ENCODE assay signal across 36 cellular contexts in genomic region chr11:128926437-128927107, GRCh38. TPM values are rescaled to one million over a fixed set of nuclear protein-coding genes. Genes with fewer than 3 reads are reported as not detected.
"Had no signal": no experiment of that assay in that cellular context is flagged by ENCODE, and none has a peak within 500 bp of the region (broad histone marks: within the 10 kb centered on the region; RNA-seq: fewer than 3 reads in every experiment).

No MANE protein-coding gene starts in this region.

- H3K9me3 ChIP-seq: body of pancreas, colonic mucosa, heart right ventricle, left ventricle myocardium inferior, psoas muscle, sigmoid colon, uterus had no signal

- H3K9me3 Mint-ChIP-seq: activated naive CD4-positive, alpha-beta T cell treated with anti-CD3 and anti-CD28 coated beads, Interleukin-2, amount 50 U/mL, for 24 hours; activated naive CD8-positive, alpha-beta T cell treated with anti-CD3 and anti-CD28 coated beads, Interleukin-2, amount 50 U/mL, for 24 hours; activated T-helper 2 cell treated with anti-CD3 and anti-CD28 coated beads, Interferon-gamma antibody, Interleukin-2, Interleukin-4, amounts not matched to agents 10 μg/mL and 5 μg/mL and 100 μg/mL, durations not matched to agents 14 hours and 24 hours and 36 hours; nephron; stimulated activated memory B cell treated with anti-CD40 and anti-IgM and Interleukin-4, amounts not matched to agents 10 μg/mL and 1 μg/mL and 100 μg/mL, for 72 hours; stimulated activated naive CD8-positive, alpha-beta T cell treated with anti-CD3 and anti-CD28 coated beads, Interleukin-15, amount 100 ng/mL, for 72 hours; type B pancreatic cell had no signal

- H3K4me3 Mint-ChIP-seq: activated CD8-positive, alpha-beta memory T cell treated with anti-CD3 and anti-CD28 coated beads, Interleukin-2, amount 10 ng/mL, durations not matched to agents 7 days and 5 days; activated CD8-positive, alpha-beta T cell treated with anti-CD3 and anti-CD28 coated beads, Interleukin-2, amount 10 ng/mL, durations not matched to agents 7 days and 5 days; activated naive CD4-positive, alpha-beta T cell treated with anti-CD3 and anti-CD28 coated beads, Interleukin-2, amount 50 U/mL, for 24 hours; activated naive CD8-positive, alpha-beta T cell treated with anti-CD3 and anti-CD28 coated beads, Interleukin-2, amount 50 U/mL, for 24 hours; nephron; stimulated activated memory B cell treated with anti-CD40 and anti-IgM and Interleukin-4, amounts not matched to agents 10 μg/mL and 1 μg/mL and 100 μg/mL, for 72 hours; stimulated activated naive CD8-positive, alpha-beta T cell treated with anti-CD3 and anti-CD28 coated beads, Interleukin-15, amount 100 ng/mL, for 72 hours; T-helper 17 cell; type B pancreatic cell had no signal

- H3K79me2 ChIP-seq: parathyroid adenoma had no signal

- H3K27me3 ChIP-seq: body of pancreas, colonic mucosa, sigmoid colon, uterus had no signal

- H3K36me3 ChIP-seq: colonic mucosa, heart right ventricle, left ventricle myocardium inferior, sigmoid colon, uterus had no signal

- H3K27me3 Mint-ChIP-seq: activated naive CD4-positive, alpha-beta T cell treated with anti-CD3 and anti-CD28 coated beads, Interleukin-2, amount 50 U/mL, for 24 hours; stimulated activated naive CD8-positive, alpha-beta T cell treated with anti-CD3 and anti-CD28 coated beads, Interleukin-15, amount 100 ng/mL, for 72 hours had no signal

- H3K27ac ChIP-seq: body of pancreas, colonic mucosa, heart right ventricle, left ventricle myocardium inferior, parathyroid adenoma, psoas muscle, sigmoid colon, uterus had no signal

- H3K4me3 ChIP-seq: body of pancreas, colonic mucosa, heart right ventricle, left ventricle myocardium inferior, lung, psoas muscle, sigmoid colon, uterus had no signal

- ATAC-seq: activated CD8-positive, alpha-beta memory T cell treated with anti-CD3 and anti-CD28 coated beads, Interleukin-2, amount 10 ng/mL, durations not matched to agents 7 days and 5 days; activated CD8-positive, alpha-beta T cell treated with anti-CD3 and anti-CD28 coated beads, Interleukin-2, amount 10 ng/mL, durations not matched to agents 7 days and 5 days; activated naive CD8-positive, alpha-beta T cell treated with anti-CD3 and anti-CD28 coated beads, Interleukin-2, amount 50 U/mL, for 24 hours; body of pancreas; heart right ventricle; psoas muscle; stimulated activated memory B cell treated with anti-CD40 and anti-IgM and Interleukin-4, amounts not matched to agents 10 μg/mL and 1 μg/mL and 100 μg/mL, for 72 hours; stimulated activated naive CD8-positive, alpha-beta T cell treated with anti-CD3 and anti-CD28 coated beads, Interleukin-15, amount 100 ng/mL, for 72 hours; T-helper 17 cell had no signal

- H3K9ac ChIP-seq: parathyroid adenoma had no signal

- DNase-seq: activated CD4-positive, alpha-beta T cell treated with anti-CD3 and anti-CD28 coated beads for 1 hour; activated CD4-positive, alpha-beta T cell treated with anti-CD3 and anti-CD28 coated beads, Interleukin-2, amount 50 U/mL, for 1 hour; activated CD8-positive, alpha-beta memory T cell treated with anti-CD3 and anti-CD28 coated beads, Interleukin-2, amount 10 ng/mL, durations not matched to agents 7 days and 5 days; activated CD8-positive, alpha-beta T cell treated with anti-CD3 and anti-CD28 coated beads, Interleukin-2, amount 10 ng/mL, durations not matched to agents 7 days and 5 days; activated naive CD8-positive, alpha-beta T cell treated with anti-CD3 and anti-CD28 coated beads, Interleukin-2, amount 50 U/mL, for 24 hours; activated T-cell treated with anti-CD3 and anti-CD28 coated beads, Interleukin-2, amount 50 U/mL, for 48 hours; anterior cingulate cortex; body of pancreas; colonic mucosa; effector memory CD4-positive, alpha-beta T cell; heart right ventricle; left ventricle myocardium inferior; mesendoderm; nucleus accumbens; psoas muscle; sigmoid colon; small intestine; stimulated activated CD4-positive, alpha-beta T cell treated with anti-CD3 and anti-CD28 coated beads, Interleukin-1b, Interleukin-23, amount 100 ng/mL, for 48 hours; stimulated activated CD4-positive, alpha-beta T cell treated with anti-CD3 and anti-CD28 coated beads, Interleukin-4, amount 100 ng/mL, for 4 hours; stimulated activated CD8-positive, alpha-beta memory T cell treated with anti-CD3 and anti-CD28 coated beads, Interleukin-4, amount 100 ng/mL, for 48 hours; stimulated activated naive CD8-positive, alpha-beta T cell treated with anti-CD3 and anti-CD28 coated beads, Interleukin-15, amount 100 ng/mL, for 72 hours; T-helper 17 cell; T1000; uterus had no signal

- H3K27ac Mint-ChIP-seq: activated CD8-positive, alpha-beta memory T cell treated with anti-CD3 and anti-CD28 coated beads, Interleukin-2, amount 10 ng/mL, durations not matched to agents 7 days and 5 days; activated CD8-positive, alpha-beta T cell treated with anti-CD3 and anti-CD28 coated beads, Interleukin-2, amount 10 ng/mL, durations not matched to agents 7 days and 5 days; activated naive CD4-positive, alpha-beta T cell treated with anti-CD3 and anti-CD28 coated beads, Interleukin-2, amount 50 U/mL, for 24 hours; activated naive CD8-positive, alpha-beta T cell treated with anti-CD3 and anti-CD28 coated beads, Interleukin-2, amount 50 U/mL, for 24 hours; activated T-helper 2 cell treated with anti-CD3 and anti-CD28 coated beads, Interferon-gamma antibody, Interleukin-2, Interleukin-4, amounts not matched to agents 10 μg/mL and 5 μg/mL and 100 μg/mL, durations not matched to agents 14 hours and 24 hours and 36 hours; nephron; stimulated activated memory B cell treated with anti-CD40 and anti-IgM and Interleukin-4, amounts not matched to agents 10 μg/mL and 1 μg/mL and 100 μg/mL, for 72 hours; stimulated activated naive CD8-positive, alpha-beta T cell treated with anti-CD3 and anti-CD28 coated beads, Interleukin-15, amount 100 ng/mL, for 72 hours; T-helper 17 cell; type B pancreatic cell had no signal

- H3K36me3 Mint-ChIP-seq: activated CD8-positive, alpha-beta memory T cell treated with anti-CD3 and anti-CD28 coated beads, Interleukin-2, amount 10 ng/mL, durations not matched to agents 7 days and 5 days; activated naive CD4-positive, alpha-beta T cell treated with anti-CD3 and anti-CD28 coated beads, Interleukin-2, amount 50 U/mL, for 24 hours; stimulated activated memory B cell treated with anti-CD40 and anti-IgM and Interleukin-4, amounts not matched to agents 10 μg/mL and 1 μg/mL and 100 μg/mL, for 72 hours; type B pancreatic cell had no signal

- H3K4me1 ChIP-seq: colonic mucosa, left ventricle myocardium inferior, parathyroid adenoma, psoas muscle, sigmoid colon, uterus had no signal

- H2AFZ ChIP-seq: parathyroid adenoma had no signal

RNA-seq across cellular contexts. Expression of gene TP53AIP1, which starts 16.1 kb away (rescaled TPM):
- total RNA-seq: activated CD8-positive, alpha-beta memory T cell treated with anti-CD3 and anti-CD28 coated beads, Interleukin-2, amount 10 ng/mL, durations not matched to agents 7 days and 5 days; activated CD8-positive, alpha-beta T cell treated with anti-CD3 and anti-CD28 coated beads, Interleukin-2, amount 10 ng/mL, durations not matched to agents 7 days and 5 days; activated T-helper 2 cell treated with anti-CD3 and anti-CD28 coated beads, Interferon-gamma antibody, Interleukin-2, Interleukin-4, amounts not matched to agents 10 μg/mL and 5 μg/mL and 100 μg/mL, durations not matched to agents 14 hours and 24 hours and 36 hours; body of pancreas; dermis microvascular lymphatic vessel endothelial cell; endothelial cell of umbilical vein; fibroblast of lung; fibroblast of villous mesenchyme; heart right ventricle; left ventricle myocardium inferior; mononuclear cell; T-helper 17 cell had no signal
- polyA plus RNA-seq: endothelial cell of umbilical vein, fibroblast of lung had no signal

RNA-seq across cellular contexts. Expression of gene KCNJ5, which starts 35.4 kb away (rescaled TPM):
- total RNA-seq: activated CD8-positive, alpha-beta memory T cell treated with anti-CD3 and anti-CD28 coated beads, Interleukin-2, amount 10 ng/mL, durations not matched to agents 7 days and 5 days; activated CD8-positive, alpha-beta T cell treated with anti-CD3 and anti-CD28 coated beads, Interleukin-2, amount 10 ng/mL, durations not matched to agents 7 days and 5 days; activated T-helper 2 cell treated with anti-CD3 and anti-CD28 coated beads, Interferon-gamma antibody, Interleukin-2, Interleukin-4, amounts not matched to agents 10 μg/mL and 5 μg/mL and 100 μg/mL, durations not matched to agents 14 hours and 24 hours and 36 hours; dermis microvascular lymphatic vessel endothelial cell; T-helper 17 cell had no signal
- polyA plus RNA-seq: endothelial cell of umbilical vein had no signal

RNA-seq across cellular contexts. Expression of gene KCNJ1, which starts 59.5 kb away (rescaled TPM):
- total RNA-seq: activated CD8-positive, alpha-beta memory T cell treated with anti-CD3 and anti-CD28 coated beads, Interleukin-2, amount 10 ng/mL, durations not matched to agents 7 days and 5 days; activated CD8-positive, alpha-beta T cell treated with anti-CD3 and anti-CD28 coated beads, Interleukin-2, amount 10 ng/mL, durations not matched to agents 7 days and 5 days; activated T-helper 2 cell treated with anti-CD3 and anti-CD28 coated beads, Interferon-gamma antibody, Interleukin-2, Interleukin-4, amounts not matched to agents 10 μg/mL and 5 μg/mL and 100 μg/mL, durations not matched to agents 14 hours and 24 hours and 36 hours; body of pancreas; colonic mucosa; endothelial cell of umbilical vein; fibroblast of lung; fibroblast of villous mesenchyme; left ventricle myocardium inferior; psoas muscle; uterus had no signal
- polyA plus RNA-seq: endothelial cell of umbilical vein, fibroblast of lung, psoas muscle, sigmoid colon had no signal
